Comparison of ENCODE assay signal across 8 cellular contexts in genomic region chr22:30728829-30729228, GRCh38.
"Had no signal": no experiment of that assay in that cellular context is flagged by ENCODE, and none has a peak within 500 bp of the region (broad histone marks: within the 10 kb centered on the region; RNA-seq: fewer than 3 reads in every experiment).

No MANE protein-coding gene starts in this region.

- H3K4me3 ChIP-seq: GM23338 had no signal

- DNase-seq: H9, HCEC 1CT, KG1 had no signal

- FAIRE-seq: H1, H54, HepG2 had no signal

- ATAC-seq: GM23338, HepG2 had no signal

- H2AFZ ChIP-seq: GM23338 had no signal

- H3K4me2 ChIP-seq: GM23338 had no signal

- H3K27ac ChIP-seq: HL-60 had no signal
